Comparison of ENCODE assay signal across 14 cellular contexts in genomic region chr5:90022711-90023053, GRCh38.
DNase-seq lines count a peak whose midpoint lies in the region; ATAC-seq, FAIRE-seq and TF ChIP-seq lines count a peak whose summit lies in the region.
"Had no signal": no experiment of that assay in that cellular context is flagged by ENCODE, and none has a peak within 500 bp of the region (broad histone marks: within the 10 kb centered on the region; RNA-seq: fewer than 3 reads in every experiment).

No MANE protein-coding gene starts in this region.

- H3K27ac ChIP-seq in A549 (no peak overlapping the region), caudate nucleus (ENCODE audit: low read depth, low read length) (no peak overlapping the region)
- H3K27ac ChIP-seq: cardiac muscle cell, ovary, upper lobe of left lung had no signal

- no peak for FAIRE-seq in A549 (lab: Jason Lieb, UNC)

- CTCF ChIA-PET in A549 (lab: Yijun Ruan, JAX) = no interaction called here

- no peaks in the 10 kb centered on the region for H3K9me3 ChIP-seq in A549
- H3K9me3 ChIP-seq: ovary, upper lobe of left lung had no signal

- no peak for TF ChIP-seq POLR2A in A549 (IDR thresholded peaks at IDR 0.05; ENCODE audit: low read length)

- no peak for TF ChIP-seq EP300 in A549 (IDR thresholded peaks at IDR 0.05)

- H3K4me2 ChIP-seq in A549 = no peak overlapping the region

- ATAC-seq in A549 (no peak), GM19463 (IDR thresholded peaks at IDR 0.05; ENCODE audit: unreplicated experiment) (peak; percentile 31), HG03175 (IDR thresholded peaks at IDR 0.05; ENCODE audit: unreplicated experiment) (no peak)

- H3K4me1 ChIP-seq in A549 = no peaks in the 10 kb centered on the region
- H3K4me1 ChIP-seq: upper lobe of left lung had no signal

- no peak for TF ChIP-seq RAD21 in A549 (conservative IDR thresholded peaks at IDR 0.05 in 1 of 2, IDR thresholded peaks at IDR 0.05 in 1 of 2)

- H3K4me3 ChIP-seq in A549 (no peak overlapping the region), epithelial cell of esophagus (ENCODE audit: low read length) (no peak overlapping the region)
- H3K4me3 ChIP-seq: cardiac muscle cell, ovary, upper lobe of left lung had no signal

- no peak for TF ChIP-seq CTCF in A549 (IDR thresholded peaks at IDR 0.05)
- no peak for TF ChIP-seq CTCF in epithelial cell of esophagus (IDR thresholded peaks at IDR 0.05; ENCODE audit: insufficient read depth, low read depth, low read length, missing control alignments)

- POLR2A ChIA-PET in A549 (lab: Yijun Ruan, JAX) = no interaction called here

- DNase-seq in A549 (ENCODE audit: low read depth in 1 of 2, low spot score in 1 of 2) (no peak), NAMALWA (ENCODE audit: low spot score) (peak; percentile 32), epithelial cell of esophagus (ENCODE audit: low read depth) (peak; percentile 25), NOMO-1 (lab: John Stamatoyannopoulos, UW; ENCODE audit: unreplicated experiment in 2 of 2) (no peak), NCI-H2196 (lab: John Stamatoyannopoulos, UW; ENCODE audit: unreplicated experiment) (no peak), caudate nucleus (lab: John Stamatoyannopoulos, UW) (no peak)
- DNase-seq: activated CD4-positive, alpha-beta T cell treated with anti-CD3 and anti-CD28 coated beads, Interleukin-2, amount 10 ng/mL, durations not matched to agents 24 days and 14 days; erythroblast; MM.1S; ovary; upper lobe of left lung had no signal

TF ChIP-seq in A549, 52 proteins besides CTCF, POLR2A, EP300 and RAD21:
- TF ChIP-seq RFX5 (IDR thresholded peaks at IDR 0.05) = peak; percentile 69; the same call in 1 of the 2 replicates
- no peak for TF ChIP-seq EHMT2 (IDR thresholded peaks at IDR 0.05; ENCODE audit: low read depth)
TF ChIP-seq in A549: peak in this region for 1.

Comparison
In these comparisons a context has a peak if more than half of its experiments do, and no peak if none do; other contexts are left out.
1. DNase-seq: peak in NAMALWA (single experiment) and epithelial cell of esophagus (single experiment); none in A549 (0 of 2), NOMO-1 (0 of 2), NCI-H2196 (single experiment) and caudate nucleus (0 of 61).